In the genomic region with DNA sequence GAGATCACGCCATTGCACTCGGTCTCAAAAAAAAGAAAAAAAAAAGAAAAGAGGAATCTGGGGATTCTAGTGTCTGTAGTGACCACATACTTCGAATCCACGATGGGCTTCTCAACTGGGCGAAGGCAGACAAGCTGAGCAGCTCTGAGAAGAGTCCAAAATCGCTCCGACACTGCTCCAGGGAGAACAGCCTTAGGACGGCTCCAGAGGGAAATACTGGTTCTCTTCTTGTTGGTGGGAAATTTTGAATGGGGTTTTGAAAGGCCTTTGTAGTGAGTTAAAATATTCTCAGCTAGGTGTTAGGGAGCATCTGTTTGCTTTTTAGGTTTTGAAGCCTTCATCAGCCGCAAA, we compare ENCODE assay signal across 9 cellular contexts. TPM values are rescaled to one million over a fixed set of nuclear protein-coding genes. Genes with fewer than 3 reads are reported as not detected.
DNase-seq lines count a peak whose midpoint lies in the region; ATAC-seq and TF ChIP-seq lines count a peak whose summit lies in the region.
"Had no signal": no experiment of that assay in that cellular context is flagged by ENCODE, and none has a peak within 500 bp of the region (broad histone marks: within the 10 kb centered on the region; RNA-seq: fewer than 3 reads in every experiment).

No MANE protein-coding gene starts in this region.

- H3K27ac Mint-ChIP-seq in activated naive CD8-positive, alpha-beta T cell = peak overlapping the region; percentile 98
- peak overlapping the region; percentile 98 for H3K27ac Mint-ChIP-seq in mesothelial cell of epicardium

- no peaks in the 10 kb centered on the region for H3K36me3 Mint-ChIP-seq in activated naive CD8-positive, alpha-beta T cell
- no peaks in the 10 kb centered on the region for H3K36me3 Mint-ChIP-seq in mesothelial cell of epicardium

- no peak for TF ChIP-seq POLR2A in vagina (IDR thresholded peaks at IDR 0.05)

- intact Hi-C loops in Right ventricle myocardium inferior (cut with DNase I) = no loop called here
- intact Hi-C loops in vagina (cut with DNase I) = loop anchor here (5.0 kb wide), 1 partner anchor 43 kb away; a partner anchor contains a TSS

- H3K4me3 ChIP-seq in right atrium auricular region = peak overlapping the region; percentile 57 to 62
- H3K4me3 ChIP-seq in vagina = peak overlapping the region in 1 of 2 donors; percentile 68

- TF ChIP-seq CTCF in right atrium auricular region (IDR thresholded peaks at IDR 0.05) (no peak), mesothelial cell of epicardium (IDR thresholded peaks at IDR 0.05; ENCODE audit: unreplicated experiment) (no peak), vagina (IDR thresholded peaks at IDR 0.05) (no peak)

- H3K9me3 ChIP-seq in right atrium auricular region = no peaks in the 10 kb centered on the region
- H3K9me3 ChIP-seq in vagina = no peaks in the 10 kb centered on the region

- no peaks in the 10 kb centered on the region for H3K9me3 Mint-ChIP-seq in activated naive CD8-positive, alpha-beta T cell (ENCODE audit: low read depth)
- H3K9me3 Mint-ChIP-seq in mesothelial cell of epicardium = no peaks in the 10 kb centered on the region

- H3K4me1 ChIP-seq in right atrium auricular region (peaks cover 0 to 4% of the 10 kb centered on the region in 2 donors), vagina (peaks cover 10% of the 10 kb centered on the region)

- no peak for DNase-seq in right atrium auricular region (ENCODE audit: low spot score)
- no peak for DNase-seq in Right ventricle myocardium inferior (ENCODE audit: missing footprints)
- no peak for DNase-seq in mesothelial cell of epicardium (ENCODE audit: low spot score in 2 of 2, unreplicated experiment in 2 of 2)
- DNase-seq in vagina (ENCODE audit: extremely low spot score in 2 of 2) = no peak
- no peak for DNase-seq in kidney tubule cell (ENCODE audit: low spot score)
- DNase-seq in DMS79 treated with DMSO at 0.1 percent for 48 hours (lab: John Stamatoyannopoulos, UW) = no peak

- peaks cover 37% of the 10 kb centered on the region for H3K4me1 Mint-ChIP-seq in activated naive CD8-positive, alpha-beta T cell (ENCODE audit: low read depth)
- peaks cover 5% of the 10 kb centered on the region for H3K4me1 Mint-ChIP-seq in mesothelial cell of epicardium

- no peak for ATAC-seq in Right ventricle myocardium inferior
- ATAC-seq in HG03432 (IDR thresholded peaks at IDR 0.05; ENCODE audit: unreplicated experiment) = no peak

- H3K27me3 ChIP-seq in right atrium auricular region = no peaks in the 10 kb centered on the region
- no peaks in the 10 kb centered on the region for H3K27me3 ChIP-seq in vagina

- peak overlapping the region; percentile 87 to 97 for H3K27ac ChIP-seq in right atrium auricular region
- H3K27ac ChIP-seq in vagina = peak overlapping the region; percentile 92

- no peaks in the 10 kb centered on the region for H3K36me3 ChIP-seq in right atrium auricular region
- H3K36me3 ChIP-seq in vagina = no peaks in the 10 kb centered on the region

- H3K4me3 Mint-ChIP-seq in activated naive CD8-positive, alpha-beta T cell = no peak overlapping the region
- H3K4me3 Mint-ChIP-seq in mesothelial cell of epicardium = peak overlapping the region; percentile 99

- no peaks in the 10 kb centered on the region for H3K27me3 Mint-ChIP-seq in activated naive CD8-positive, alpha-beta T cell
- H3K27me3 Mint-ChIP-seq in mesothelial cell of epicardium (ENCODE audit: low read depth) = peaks cover 6% of the 10 kb centered on the region

RNA-seq across cellular contexts. Expression of a gene that starts 18.3 kb away (rescaled TPM):
- 100 to 1,000 TPM in 1 of 2 donors, 10 to 100 TPM in 1; 73.3 to 153 TPM for total RNA-seq in right atrium auricular region
- total RNA-seq in Right ventricle myocardium inferior = 71.0 TPM
- not detected in 3 replicates for total RNA-seq in mesothelial cell of epicardium
- not detected for total RNA-seq in vagina
- total RNA-seq: T-helper 2 cell treated with Interferon-gamma antibody and Interleukin-4, amounts not matched to agents 100 ng/mL and 5 ng/mL, for 36 hours had no signal

RNA-seq across cellular contexts. Expression of a gene that starts 43.4 kb away (rescaled TPM):
- 1,000 to 10,000 TPM in 1 of 2 donors, 100 to 1,000 TPM in 1; 898 to 1,186 TPM for total RNA-seq in right atrium auricular region
- 1,017 TPM for total RNA-seq in Right ventricle myocardium inferior
- 125 to 129 TPM (median 129 TPM) in 3 replicates for total RNA-seq in mesothelial cell of epicardium
- total RNA-seq in vagina = 1,858 TPM

Comparison
In these comparisons a context has a peak if more than half of its experiments do, and no peak if none do; other contexts are left out.
1. RNA of a gene that starts 18.3 kb away (total RNA-seq): 73.3 to 153 TPM in right atrium auricular region and 71.0 TPM in Right ventricle myocardium inferior (single experiment); not detected in mesothelial cell of epicardium and not detected in vagina (single experiment); every median in the first group is over 10 times any median in the second.